ENCODE assay signal across 1 cellular context in the genomic region with DNA sequence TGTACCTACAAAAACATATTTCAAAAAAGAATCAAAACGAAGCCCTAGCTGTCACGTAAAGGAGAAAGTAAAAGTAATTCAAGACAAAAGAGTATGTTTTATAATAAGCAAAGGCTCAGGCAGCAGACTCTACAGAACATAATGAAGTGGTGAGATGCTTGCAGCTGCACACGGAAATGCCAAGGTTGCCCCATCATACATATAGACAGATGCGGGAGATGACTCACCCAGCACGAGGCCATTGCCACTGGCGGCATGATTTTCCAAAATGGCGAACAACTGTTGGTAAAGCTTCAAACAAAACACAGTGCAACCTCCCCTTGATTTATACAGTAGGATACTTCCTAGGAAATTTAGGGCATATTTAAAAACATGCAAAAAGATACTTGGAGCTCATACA.
TF ChIP-seq lines count a peak whose summit lies in the region.

No MANE protein-coding gene starts in this region.

TF ChIP-seq in K562, 482 proteins besides CTCF, POLR2A, EP300 and RAD21:
- TF ChIP-seq ARID1B (IDR thresholded peaks at IDR 0.05) (no peak), PRMT5 (CRISPR knock-in tag; IDR thresholded peaks at IDR 0.05) (no peak), ZC3H8 (IDR thresholded peaks at IDR 0.05) (no peak), JUND (IDR thresholded peaks at IDR 0.05; ENCODE audit: borderline replicate concordance, low read depth, low read length) (0 out of 2 replicates have a peak, but pooled peaks have one; percentile 24), JUND (tag; IDR thresholded peaks at IDR 0.05; ENCODE audit: borderline replicate concordance, low read depth, low read length) (no peak), TAF1 (IDR thresholded peaks at IDR 0.05; ENCODE audit: control insufficient read depth, extremely low read depth, insufficient read depth, low read length, severe bottlenecking) (no peak), ETS2 (tag; IDR thresholded peaks at IDR 0.05; ENCODE audit: borderline replicate concordance, poor library complexity, severe bottlenecking) (no peak), GTF2E2 (tag; IDR thresholded peaks at IDR 0.05) (no peak), ATF3 (IDR thresholded peaks at IDR 0.05) (peak; percentile 45), ATF3 (CRISPR knock-in tag; conservative IDR thresholded peaks at IDR 0.05) (no peak), CBFA2T2 (conservative IDR thresholded peaks at IDR 0.05) (0 out of 2 replicates have a peak, but pooled peaks have one; percentile 2), HEY1 (CRISPR knock-in tag; IDR thresholded peaks at IDR 0.05; ENCODE audit: borderline replicate concordance) (no peak), FOXK1 (CRISPR knock-in tag; IDR thresholded peaks at IDR 0.05; ENCODE audit: borderline replicate concordance) (no peak), SRSF1 (IDR thresholded peaks at IDR 0.05; ENCODE audit: low read depth, low read length) (no peak), PCBP2 (IDR thresholded peaks at IDR 0.05; ENCODE audit: low read depth, low read length, poor library complexity, severe bottlenecking) (no peak), MGA (IDR thresholded peaks at IDR 0.05) (peak; percentile 38), OTX1 (CRISPR knock-in tag; IDR thresholded peaks at IDR 0.05) (no peak), ZFP36 (IDR thresholded peaks at IDR 0.05; ENCODE audit: low read depth, low read length, partially characterized antibody) (no peak), MECOM (CRISPR knock-in tag; IDR thresholded peaks at IDR 0.05) (no peak), POLR3A (IDR thresholded peaks at IDR 0.05; ENCODE audit: borderline replicate concordance, extremely low read depth, insufficient read depth, insufficient read length) (no peak), FOSL1 (tag; conservative IDR thresholded peaks at IDR 0.05) (peak; percentile 57), RBM15 (IDR thresholded peaks at IDR 0.05; ENCODE audit: insufficient read depth, low read length) (no peak), YY1 (IDR thresholded peaks at IDR 0.05; ENCODE audit: borderline replicate concordance in 1 of 3, control insufficient read depth in 1 of 3, extremely low read depth in 1 of 3, insufficient read depth in 3 of 3, insufficient read length in 1 of 3, insufficient replicate concordance in 2 of 3, low read depth in 1 of 3, low read length in 2 of 3) (peak in 1 of 3 experiments; percentile 40), ZNF174 (CRISPR knock-in tag; IDR thresholded peaks at IDR 0.05) (no peak)
- TF ChIP-seq, protein P1, sequence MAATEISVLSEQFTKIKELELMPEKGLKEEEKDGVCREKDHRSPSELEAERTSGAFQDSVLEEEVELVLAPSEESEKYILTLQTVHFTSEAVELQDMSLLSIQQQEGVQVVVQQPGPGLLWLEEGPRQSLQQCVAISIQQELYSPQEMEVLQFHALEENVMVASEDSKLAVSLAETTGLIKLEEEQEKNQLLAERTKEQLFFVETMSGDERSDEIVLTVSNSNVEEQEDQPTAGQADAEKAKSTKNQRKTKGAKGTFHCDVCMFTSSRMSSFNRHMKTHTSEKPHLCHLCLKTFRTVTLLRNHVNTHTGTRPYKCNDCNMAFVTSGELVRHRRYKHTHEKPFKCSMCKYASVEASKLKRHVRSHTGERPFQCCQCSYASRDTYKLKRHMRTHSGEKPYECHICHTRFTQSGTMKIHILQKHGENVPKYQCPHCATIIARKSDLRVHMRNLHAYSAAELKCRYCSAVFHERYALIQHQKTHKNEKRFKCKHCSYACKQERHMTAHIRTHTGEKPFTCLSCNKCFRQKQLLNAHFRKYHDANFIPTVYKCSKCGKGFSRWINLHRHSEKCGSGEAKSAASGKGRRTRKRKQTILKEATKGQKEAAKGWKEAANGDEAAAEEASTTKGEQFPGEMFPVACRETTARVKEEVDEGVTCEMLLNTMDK (IDR thresholded peaks at IDR 0.05; ENCODE audit: borderline replicate concordance, insufficient read depth, low read depth, low read length, poor library complexity, severe bottlenecking), result no peak
- TF ChIP-seq, protein P2, sequence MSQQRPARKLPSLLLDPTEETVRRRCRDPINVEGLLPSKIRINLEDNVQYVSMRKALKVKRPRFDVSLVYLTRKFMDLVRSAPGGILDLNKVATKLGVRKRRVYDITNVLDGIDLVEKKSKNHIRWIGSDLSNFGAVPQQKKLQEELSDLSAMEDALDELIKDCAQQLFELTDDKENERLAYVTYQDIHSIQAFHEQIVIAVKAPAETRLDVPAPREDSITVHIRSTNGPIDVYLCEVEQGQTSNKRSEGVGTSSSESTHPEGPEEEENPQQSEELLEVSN (IDR thresholded peaks at IDR 0.05; ENCODE audit: borderline replicate concordance in 1 of 2, extremely low read depth in 1 of 2, insufficient read depth in 1 of 2, insufficient read length in 1 of 2, low read depth in 1 of 2, low read length in 1 of 2, poor library complexity in 1 of 2, severe bottlenecking in 1 of 2), result peak in 1 of 2 experiments; percentile 40
